In the genomic region with DNA sequence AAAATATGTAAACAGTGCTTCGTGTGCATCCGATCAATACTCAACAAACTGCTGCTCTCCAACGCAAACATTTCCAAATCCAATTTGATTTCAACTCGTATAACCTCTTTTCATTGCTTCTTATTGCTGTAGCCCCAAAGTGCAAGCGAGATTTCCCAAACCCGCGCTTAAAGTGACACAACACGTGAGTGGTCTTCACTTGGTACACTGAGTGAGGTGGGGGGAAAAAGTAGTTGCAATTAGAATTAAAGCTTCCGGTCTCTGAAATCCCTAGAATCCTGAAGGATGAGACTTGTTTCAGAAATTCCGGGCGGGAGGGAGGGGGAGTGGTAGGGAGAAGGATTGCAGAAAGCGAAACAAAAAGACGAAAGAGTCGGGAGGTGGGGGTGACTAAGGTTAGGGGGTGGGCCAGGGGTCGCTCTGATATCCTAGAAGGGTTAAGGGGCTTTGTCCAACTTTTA, we compare ENCODE assay signal across 8 cellular contexts.
DNase-seq lines count a peak whose midpoint lies in the region; ATAC-seq and TF ChIP-seq lines count a peak whose summit lies in the region.

No MANE protein-coding gene starts in this region.

- no peaks in the 10 kb centered on the region for H3K9me3 Mint-ChIP-seq in CD8-positive, alpha-beta T cell
- no peaks in the 10 kb centered on the region for H3K9me3 Mint-ChIP-seq in dendritic cell treated with granulocyte-macrophage colony-stimulating factor and Interleukin-4, amounts not matched to agents 40 ng/mL and 50 ng/mL, for 4 days

- POLR2A ChIA-PET in CD8-positive, alpha-beta T cell (lab: Charles Lee): no interaction called here

- TF ChIP-seq POLR2A in NB4 (IDR thresholded peaks at IDR 0.05; ENCODE audit: extremely low read depth, insufficient read length): no peak
- no peak for TF ChIP-seq POLR2A in tibial nerve (IDR thresholded peaks at IDR 0.05)

- H3K27ac ChIP-seq in CD8-positive, alpha-beta T cell (ENCODE audit: low read depth, low read length): no peak overlapping the region
- H3K27ac ChIP-seq in lower lobe of right lung: peak overlapping the region; percentile 85
- peak overlapping the region; percentile 51 to 91 (median 84) for H3K27ac ChIP-seq in tibial nerve

- no peaks in the 10 kb centered on the region for H3K36me3 Mint-ChIP-seq in CD8-positive, alpha-beta T cell
- H3K36me3 Mint-ChIP-seq in dendritic cell treated with granulocyte-macrophage colony-stimulating factor and Interleukin-4, amounts not matched to agents 40 ng/mL and 50 ng/mL, for 4 days (ENCODE audit: low read depth): peaks cover 13% of the 10 kb centered on the region

- no peak for DNase-seq in CD8-positive, alpha-beta T cell
- DNase-seq in NB4 (ENCODE audit: low read depth) (no peak), lower lobe of right lung (no peak), tibial nerve (ENCODE audit: low spot score in 2 of 2) (peak in 1 of 2 donors; percentile 27), NCI-H1092 treated with DMSO at 0.1 percent for 48 hours (lab: John Stamatoyannopoulos, UW) (no peak), UCSD-AML1 (lab: John Stamatoyannopoulos, UW; ENCODE audit: unreplicated experiment) (no peak)

- intact Hi-C loops in CD8-positive, alpha-beta T cell (cut with DNase I, micrococcal nuclease): no loop called here
- intact Hi-C loops in dendritic cell treated with granulocyte-macrophage colony-stimulating factor and Interleukin-4, amounts not matched to agents 40 ng/mL and 50 ng/mL, for 4 days (cut with micrococcal nuclease): no loop called here
- intact Hi-C loops in lower lobe of right lung (cut with DNase I): no loop called here

- no peak for TF ChIP-seq EP300 in tibial nerve (IDR thresholded peaks at IDR 0.05)

- H3K4me1 Mint-ChIP-seq in CD8-positive, alpha-beta T cell (ENCODE audit: low read depth): peaks cover 12% of the 10 kb centered on the region
- H3K4me1 Mint-ChIP-seq in dendritic cell treated with granulocyte-macrophage colony-stimulating factor and Interleukin-4, amounts not matched to agents 40 ng/mL and 50 ng/mL, for 4 days (ENCODE audit: low read depth): peaks cover 29% of the 10 kb centered on the region

- H3K4me1 ChIP-seq in CD8-positive, alpha-beta T cell (ENCODE audit: insufficient read depth, low read length): no peaks in the 10 kb centered on the region
- H3K4me1 ChIP-seq in lower lobe of right lung (peaks cover 18% of the 10 kb centered on the region), tibial nerve (peaks cover 0 to 15% (median 4%) of the 10 kb centered on the region in 4 donors)

- peaks cover 55% of the 10 kb centered on the region for H3K27me3 Mint-ChIP-seq in CD8-positive, alpha-beta T cell (ENCODE audit: low read depth)
- peaks cover 70% of the 10 kb centered on the region for H3K27me3 Mint-ChIP-seq in dendritic cell treated with granulocyte-macrophage colony-stimulating factor and Interleukin-4, amounts not matched to agents 40 ng/mL and 50 ng/mL, for 4 days

- peak overlapping the region; percentile 74 for H3K4me3 Mint-ChIP-seq in CD8-positive, alpha-beta T cell
- H3K4me3 Mint-ChIP-seq in dendritic cell treated with granulocyte-macrophage colony-stimulating factor and Interleukin-4, amounts not matched to agents 40 ng/mL and 50 ng/mL, for 4 days: peak overlapping the region; percentile 91

- no peaks in the 10 kb centered on the region for H3K36me3 ChIP-seq in CD8-positive, alpha-beta T cell (ENCODE audit: insufficient read depth, low read length)
- H3K36me3 ChIP-seq in lower lobe of right lung: no peaks in the 10 kb centered on the region
- H3K36me3 ChIP-seq in tibial nerve: no peaks in the 10 kb centered on the region

- WGBS in tibial nerve, 2 donors: 0% methylated on average over 15 of the region's 15 CpGs

- no peak overlapping the region for H3K27ac Mint-ChIP-seq in CD8-positive, alpha-beta T cell
- peak overlapping the region; percentile 51 for H3K27ac Mint-ChIP-seq in dendritic cell treated with granulocyte-macrophage colony-stimulating factor and Interleukin-4, amounts not matched to agents 40 ng/mL and 50 ng/mL, for 4 days

- TF ChIP-seq CTCF in CD8-positive, alpha-beta T cell (IDR thresholded peaks at IDR 0.05): no peak
- no peak for TF ChIP-seq CTCF in NB4 (IDR thresholded peaks at IDR 0.05; ENCODE audit: low read depth, low read length)
- no peak for TF ChIP-seq CTCF in lower lobe of right lung (IDR thresholded peaks at IDR 0.05)
- TF ChIP-seq CTCF in tibial nerve (IDR thresholded peaks at IDR 0.05): no peak

- peaks cover 7% of the 10 kb centered on the region for H3K27me3 ChIP-seq in CD8-positive, alpha-beta T cell (ENCODE audit: insufficient read depth, low read length)
- H3K27me3 ChIP-seq in lower lobe of right lung (ENCODE audit: low read depth) (peaks cover 6% of the 10 kb centered on the region), tibial nerve (no peaks in the 10 kb centered on the region)

- no peaks in the 10 kb centered on the region for H3K9me3 ChIP-seq in CD8-positive, alpha-beta T cell (ENCODE audit: low read length)
- H3K9me3 ChIP-seq in lower lobe of right lung: no peaks in the 10 kb centered on the region
- H3K9me3 ChIP-seq in tibial nerve: no peaks in the 10 kb centered on the region

- CTCF ChIA-PET in CD8-positive, alpha-beta T cell (lab: Charles Lee): no interaction called here

- H3K4me3 ChIP-seq in CD8-positive, alpha-beta T cell (ENCODE audit: low read depth, low read length): peak overlapping the region; percentile 35
- peak overlapping the region; percentile 16 for H3K4me3 ChIP-seq in NB4 (ENCODE audit: low read depth, low read length)
- peak overlapping the region; percentile 80 for H3K4me3 ChIP-seq in lower lobe of right lung
- H3K4me3 ChIP-seq in tibial nerve: peak overlapping the region; percentile 58 to 90 (median 72)

- no peak for ATAC-seq in CD8-positive, alpha-beta T cell
- ATAC-seq in lower lobe of right lung (peak; percentile 42 to 53), HG02938 (IDR thresholded peaks at IDR 0.05; ENCODE audit: unreplicated experiment) (no peak)

Comparison
In these comparisons a context has a peak if more than half of its experiments do, and no peak if none do; other contexts are left out.
1. ATAC-seq: peak in lower lobe of right lung (2 of 2); none in CD8-positive, alpha-beta T cell (single experiment) and HG02938 (single experiment).
2. H3K4me3 ChIP-seq: peak in every context shown above with its lines; median percentile 80 in lower lobe of right lung; 72 in tibial nerve; 35 in CD8-positive, alpha-beta T cell; 16 in NB4.